ENCODE assay signal across 9 cellular contexts in the genomic region with DNA sequence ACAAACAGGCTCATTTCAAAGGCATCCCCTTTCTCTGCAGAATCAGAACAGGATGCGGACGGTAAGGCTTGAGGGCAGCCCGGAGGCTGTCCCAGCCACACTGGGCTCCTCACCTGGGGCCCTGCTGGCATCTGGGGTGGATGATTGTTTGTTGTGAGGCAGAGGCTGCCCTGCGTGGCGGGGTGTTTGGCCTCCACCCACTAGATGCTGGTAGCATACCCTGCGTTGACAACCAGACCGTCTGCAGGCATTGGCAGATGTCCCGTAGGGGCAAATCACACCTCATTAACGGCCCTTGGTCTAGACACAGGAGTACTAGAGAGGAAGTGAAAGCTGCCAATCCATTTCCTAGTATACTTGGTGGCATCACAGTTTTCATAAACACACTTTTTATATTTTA. TPM values are rescaled to one million over a fixed set of nuclear protein-coding genes. Genes with fewer than 3 reads are reported as not detected.
DNase-seq lines count a peak whose midpoint lies in the region; ATAC-seq, FAIRE-seq and TF ChIP-seq lines count a peak whose summit lies in the region.
"Had no signal": no experiment of that assay in that cellular context is flagged by ENCODE, and none has a peak within 500 bp of the region (broad histone marks: within the 10 kb centered on the region; RNA-seq: fewer than 3 reads in every experiment).

No MANE protein-coding gene starts in this region.

- H3K9me3 Mint-ChIP-seq in CD14-positive monocyte, result no peaks in the 10 kb centered on the region

- peaks cover 0 to 4% (median 2%) of the 10 kb centered on the region in 3 donors for H3K27me3 Mint-ChIP-seq in CD14-positive monocyte (ENCODE audit: low read depth in 3 of 3)

- H3K4me1 ChIP-seq in body of pancreas, result peaks cover 18% of the 10 kb centered on the region

- intact Hi-C loops in CD14-positive monocyte (cut with micrococcal nuclease), result no loop called here
- intact Hi-C loops in body of pancreas (cut with DNase I), result no loop called here

- DNase-seq in CD14-positive monocyte (ENCODE audit: low spot score), result no peak
- DNase-seq in activated CD8-positive, alpha-beta memory T cell treated with anti-CD3 and anti-CD28 coated beads, Interleukin-2, amount 50 U/mL, for 48 hours, result peak; percentile 54
- DNase-seq in urothelium cell line (ENCODE audit: low spot score), result no peak
- DNase-seq in nucleus accumbens (lab: John Stamatoyannopoulos, UW), result no peak
- no peak for DNase-seq in AG08396 (ENCODE audit: low spot score)
- DNase-seq in body of pancreas, result no peak
- DNase-seq: NCI-H82 had no signal

- H3K36me3 ChIP-seq in body of pancreas (replicated peaks in 1 of 2; ENCODE audit: insufficient read depth in 1 of 2, low read depth in 2 of 2), result no peaks in the 10 kb centered on the region

- FAIRE-seq in urothelium cell line (lab: Jason Lieb, UNC), result no peak

- TF ChIP-seq POLR2A in body of pancreas (IDR thresholded peaks at IDR 0.05), result no peak

- H3K9me3 ChIP-seq in body of pancreas, result no peaks in the 10 kb centered on the region

- TF ChIP-seq CTCF in CD14-positive monocyte (IDR thresholded peaks at IDR 0.05) (no peak), body of pancreas (IDR thresholded peaks at IDR 0.05) (no peak)

- no peak overlapping the region for H3K4me3 ChIP-seq in body of pancreas

- H3K27ac Mint-ChIP-seq in CD14-positive monocyte, result peak overlapping the region; percentile 20 to 97 (median 88)

- peaks cover 71% of the 10 kb centered on the region for H3K4me1 Mint-ChIP-seq in CD14-positive monocyte

- peak overlapping the region in 2 of 4 donors; percentile 10 to 11 for H3K27ac ChIP-seq in body of pancreas

- ATAC-seq in GM19328 (IDR thresholded peaks at IDR 0.05; ENCODE audit: unreplicated experiment) (peak; percentile 88), HG03135 (IDR thresholded peaks at IDR 0.05; ENCODE audit: unreplicated experiment) (peak; percentile 79), body of pancreas (no peak)

- peak overlapping the region in 1 of 2 donors; percentile 21 for H3K4me3 Mint-ChIP-seq in CD14-positive monocyte

- H3K36me3 Mint-ChIP-seq in CD14-positive monocyte, result peaks cover 51 to 52% of the 10 kb centered on the region in 2 donors

- H3K27me3 ChIP-seq in body of pancreas, result no peaks in the 10 kb centered on the region

- WGBS in body of pancreas, 2 donors, result 49 to 57% methylated on average over 9 of the region's 9 CpGs

RNA-seq across cellular contexts. Expression of a gene that starts 52.3 kb away (rescaled TPM):
- polyA plus RNA-seq in CD14-positive monocyte, result 10 to 100 TPM; 50.4 to 81.0 TPM
- total RNA-seq in body of pancreas, result 10 to 100 TPM; 17.4 to 24.4 TPM
